Comparison of ENCODE assay signal across 11 cellular contexts in the genomic region with DNA sequence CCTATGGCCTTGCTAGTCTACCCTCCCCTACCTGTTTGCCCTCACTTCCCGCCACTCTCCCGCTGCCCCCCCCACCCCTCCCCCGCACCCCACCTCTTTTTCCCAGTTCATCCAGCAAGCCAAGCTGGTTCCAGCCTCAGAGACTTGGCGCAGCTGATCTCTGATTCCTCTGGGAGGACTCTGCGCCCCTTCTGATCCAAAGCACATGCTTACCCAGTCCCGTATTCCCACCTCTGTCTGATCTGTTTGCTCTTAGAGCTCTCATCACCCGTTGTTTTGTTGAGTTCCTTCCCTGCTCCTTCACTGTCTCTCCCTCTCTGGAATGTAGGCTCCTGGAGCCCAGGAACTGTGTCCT. TPM values are rescaled to one million over a fixed set of nuclear protein-coding genes. Genes with fewer than 3 reads are reported as not detected.
DNase-seq lines count a peak whose midpoint lies in the region; ATAC-seq lines count a peak whose summit lies in the region.
"Had no signal": no experiment of that assay in that cellular context is flagged by ENCODE, and none has a peak within 500 bp of the region (broad histone marks: within the 10 kb centered on the region; RNA-seq: fewer than 3 reads in every experiment).

No MANE protein-coding gene starts in this region.

- H3K9ac ChIP-seq in iPS-15b (ENCODE audit: low read depth, low read length) (no peak overlapping the region), subcutaneous abdominal adipose tissue (ENCODE audit: low read length in 5 of 5) (peak overlapping the region in 1 of 5 donors; percentile 93)

- H3K4me1 ChIP-seq in iPS-15b (ENCODE audit: control insufficient read depth, insufficient read depth, low read length) (peaks cover 12% of the 10 kb centered on the region), subcutaneous abdominal adipose tissue (ENCODE audit: control insufficient read depth in 5 of 5, insufficient read depth in 5 of 5, low read length in 5 of 5) (peaks cover 19 to 44% (median 39%) of the 10 kb centered on the region in 5 donors)

- H3K4me3 Mint-ChIP-seq in activated CD4-positive, alpha-beta T cell treated with anti-CD3 and anti-CD28 coated beads, Interleukin-2, amount 10 ng/mL, durations not matched to agents 7 days and 5 days = peak overlapping the region; percentile 68
- peak overlapping the region; percentile 79 for H3K4me3 Mint-ChIP-seq in activated CD4-positive, alpha-beta memory T cell treated with anti-CD3 and anti-CD28 coated beads for 36 hours

- peak overlapping the region; percentile 94 for H3K4me3 ChIP-seq in iPS-15b (ENCODE audit: low read depth, low read length)
- H3K4me3 ChIP-seq in subcutaneous abdominal adipose tissue (ENCODE audit: low read depth in 1 of 5, low read length in 5 of 5) = peak overlapping the region in 4 of 5 donors; percentile 83 to 92 (median 88)

- POLR2A ChIA-PET in activated CD4-positive, alpha-beta T cell treated with anti-CD3 and anti-CD28 coated beads, Interleukin-2, amount 10 ng/mL, durations not matched to agents 7 days and 5 days (lab: Charles Lee) = no interaction called here
- POLR2A ChIA-PET in activated CD4-positive, alpha-beta memory T cell treated with anti-CD3 and anti-CD28 coated beads for 36 hours (lab: Charles Lee) = no interaction called here

- peaks cover 34% of the 10 kb centered on the region for H3K4me1 Mint-ChIP-seq in activated CD4-positive, alpha-beta T cell treated with anti-CD3 and anti-CD28 coated beads, Interleukin-2, amount 10 ng/mL, durations not matched to agents 7 days and 5 days
- peaks cover 32% of the 10 kb centered on the region for H3K4me1 Mint-ChIP-seq in activated CD4-positive, alpha-beta memory T cell treated with anti-CD3 and anti-CD28 coated beads for 36 hours (ENCODE audit: low read depth)

- no peak for ATAC-seq in GM19467 (IDR thresholded peaks at IDR 0.05; ENCODE audit: unreplicated experiment)
- ATAC-seq in HG03432 (IDR thresholded peaks at IDR 0.05; ENCODE audit: unreplicated experiment) = no peak
- no peak for ATAC-seq in HG02763 (IDR thresholded peaks at IDR 0.05; ENCODE audit: unreplicated experiment)
- ATAC-seq: GM12878 had no signal

- H3K9me3 ChIP-seq in iPS-15b (ENCODE audit: control insufficient read depth, insufficient read depth, low read length) (no peaks in the 10 kb centered on the region), subcutaneous abdominal adipose tissue (ENCODE audit: control insufficient read depth in 5 of 5, low read length in 5 of 5) (no peaks in the 10 kb centered on the region)
- H3K9me3 ChIP-seq: uterus had no signal

- peak overlapping the region; percentile 86 for H3K27ac Mint-ChIP-seq in activated CD4-positive, alpha-beta T cell treated with anti-CD3 and anti-CD28 coated beads, Interleukin-2, amount 10 ng/mL, durations not matched to agents 7 days and 5 days
- H3K27ac Mint-ChIP-seq in activated CD4-positive, alpha-beta memory T cell treated with anti-CD3 and anti-CD28 coated beads for 36 hours = no peak overlapping the region

- H3K36me3 ChIP-seq in iPS-15b (ENCODE audit: control insufficient read depth, insufficient read depth, low read length) (no peaks in the 10 kb centered on the region), subcutaneous abdominal adipose tissue (ENCODE audit: control insufficient read depth in 5 of 5, insufficient read depth in 5 of 5, low read length in 5 of 5) (no peaks in the 10 kb centered on the region)
- H3K36me3 ChIP-seq: uterus had no signal

- intact Hi-C loops in activated CD4-positive, alpha-beta memory T cell treated with anti-CD3 and anti-CD28 coated beads for 36 hours (cut with micrococcal nuclease) = loop anchor here (1.0 to 5.0 kb wide), 4 partner anchors 225 to 561 kb away; partner anchors contain the start of genes CHCHD6, PLXNA1 and SLC41A3

- H3K27me3 ChIP-seq in iPS-15b (ENCODE audit: control insufficient read depth, insufficient read depth, low read length) (no peaks in the 10 kb centered on the region), subcutaneous abdominal adipose tissue (ENCODE audit: control insufficient read depth in 5 of 5, insufficient read depth in 4 of 5, low read length in 5 of 5) (no peaks in the 10 kb centered on the region)
- H3K27me3 ChIP-seq: uterus had no signal

- no peak overlapping the region for H3K27ac ChIP-seq in subcutaneous abdominal adipose tissue (ENCODE audit: low read depth, low read length)

- no peaks in the 10 kb centered on the region for H3K9me3 Mint-ChIP-seq in activated CD4-positive, alpha-beta T cell treated with anti-CD3 and anti-CD28 coated beads, Interleukin-2, amount 10 ng/mL, durations not matched to agents 7 days and 5 days
- H3K9me3 Mint-ChIP-seq in activated CD4-positive, alpha-beta memory T cell treated with anti-CD3 and anti-CD28 coated beads for 36 hours = no peaks in the 10 kb centered on the region

- H3K36me3 Mint-ChIP-seq in activated CD4-positive, alpha-beta T cell treated with anti-CD3 and anti-CD28 coated beads, Interleukin-2, amount 10 ng/mL, durations not matched to agents 7 days and 5 days (ENCODE audit: low read depth) = peaks cover 21% of the 10 kb centered on the region
- peaks cover 13% of the 10 kb centered on the region for H3K36me3 Mint-ChIP-seq in activated CD4-positive, alpha-beta memory T cell treated with anti-CD3 and anti-CD28 coated beads for 36 hours

- CTCF ChIA-PET in activated CD4-positive, alpha-beta T cell treated with anti-CD3 and anti-CD28 coated beads, Interleukin-2, amount 10 ng/mL, durations not matched to agents 7 days and 5 days (lab: Charles Lee) = interaction anchor here (1.1 kb wide), 1 partner anchor 16 kb away, joined by 3 read pairs; no protein-coding TSS in a partner anchor
- CTCF ChIA-PET in activated CD4-positive, alpha-beta memory T cell treated with anti-CD3 and anti-CD28 coated beads for 36 hours (lab: Charles Lee) = no interaction called here

- no peaks in the 10 kb centered on the region for H3K27me3 Mint-ChIP-seq in activated CD4-positive, alpha-beta T cell treated with anti-CD3 and anti-CD28 coated beads, Interleukin-2, amount 10 ng/mL, durations not matched to agents 7 days and 5 days
- H3K27me3 Mint-ChIP-seq in activated CD4-positive, alpha-beta memory T cell treated with anti-CD3 and anti-CD28 coated beads for 36 hours = no peaks in the 10 kb centered on the region

- DNase-seq in activated CD4-positive, alpha-beta T cell treated with anti-CD3 and anti-CD28 coated beads, Interleukin-2, amount 10 ng/mL, durations not matched to agents 7 days and 5 days = no peak
- no peak for DNase-seq in activated CD4-positive, alpha-beta T cell treated with anti-CD3 and anti-CD28 coated beads for 48 hours
- DNase-seq in activated CD4-positive, alpha-beta memory T cell treated with anti-CD3 and anti-CD28 coated beads for 36 hours = no peak
- DNase-seq: stimulated activated CD4-positive, alpha-beta T cell treated with anti-CD3 and anti-CD28 coated beads, Interleukin-4, amount 100 ng/mL, for 1 hour had no signal

RNA-seq across cellular contexts. Expression of gene ZXDC, which starts 1.3 kb away (rescaled TPM):
- total RNA-seq in activated CD4-positive, alpha-beta T cell treated with anti-CD3 and anti-CD28 coated beads, Interleukin-2, amount 10 ng/mL, durations not matched to agents 7 days and 5 days = 10 to 100 TPM; 27.8 to 28.2 TPM
- total RNA-seq in activated CD4-positive, alpha-beta memory T cell treated with anti-CD3 and anti-CD28 coated beads for 36 hours = 10 to 100 TPM; 18.2 to 19.1 TPM

RNA-seq across cellular contexts. Expression of gene UROC1, which starts 40.6 kb away (rescaled TPM):
- total RNA-seq in activated CD4-positive, alpha-beta T cell treated with anti-CD3 and anti-CD28 coated beads, Interleukin-2, amount 10 ng/mL, durations not matched to agents 7 days and 5 days = not detected
- total RNA-seq in activated CD4-positive, alpha-beta memory T cell treated with anti-CD3 and anti-CD28 coated beads for 36 hours = not detected
- total RNA-seq: GM12878 had no signal

RNA-seq across cellular contexts. Expression of gene CHST13, which starts 47.0 kb away (rescaled TPM):
- total RNA-seq in activated CD4-positive, alpha-beta T cell treated with anti-CD3 and anti-CD28 coated beads, Interleukin-2, amount 10 ng/mL, durations not matched to agents 7 days and 5 days = not detected
- total RNA-seq in activated CD4-positive, alpha-beta memory T cell treated with anti-CD3 and anti-CD28 coated beads for 36 hours = not detected
- total RNA-seq: GM12878 had no signal
